1 cellular context compared by ENCODE assay signal in the genomic region with DNA sequence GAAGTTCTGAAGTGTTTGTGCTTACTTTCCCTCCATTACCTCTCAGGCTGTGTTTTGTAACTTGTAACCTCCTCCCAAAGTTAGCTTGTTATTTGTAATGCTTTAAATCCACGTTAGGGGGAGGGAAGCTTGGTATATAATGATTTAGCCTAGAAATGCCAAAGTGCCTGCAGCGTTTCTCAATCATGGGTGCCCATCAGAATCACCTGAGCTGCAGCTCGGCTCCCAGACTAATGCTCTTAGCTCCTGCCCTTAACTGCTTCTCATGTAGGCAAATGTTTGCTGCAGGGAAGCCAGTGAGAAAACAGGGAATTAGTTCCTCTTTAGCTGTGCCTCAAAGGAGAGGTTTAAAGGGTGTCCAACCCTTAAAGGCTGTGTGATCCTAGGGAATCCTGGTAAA.
TF ChIP-seq lines count a peak whose summit lies in the region.

No MANE protein-coding gene starts in this region.

TF ChIP-seq in GM23338, 12 proteins besides CTCF, POLR2A, EP300 and RAD21 (continued from another document):
- TF ChIP-seq, protein P1, sequence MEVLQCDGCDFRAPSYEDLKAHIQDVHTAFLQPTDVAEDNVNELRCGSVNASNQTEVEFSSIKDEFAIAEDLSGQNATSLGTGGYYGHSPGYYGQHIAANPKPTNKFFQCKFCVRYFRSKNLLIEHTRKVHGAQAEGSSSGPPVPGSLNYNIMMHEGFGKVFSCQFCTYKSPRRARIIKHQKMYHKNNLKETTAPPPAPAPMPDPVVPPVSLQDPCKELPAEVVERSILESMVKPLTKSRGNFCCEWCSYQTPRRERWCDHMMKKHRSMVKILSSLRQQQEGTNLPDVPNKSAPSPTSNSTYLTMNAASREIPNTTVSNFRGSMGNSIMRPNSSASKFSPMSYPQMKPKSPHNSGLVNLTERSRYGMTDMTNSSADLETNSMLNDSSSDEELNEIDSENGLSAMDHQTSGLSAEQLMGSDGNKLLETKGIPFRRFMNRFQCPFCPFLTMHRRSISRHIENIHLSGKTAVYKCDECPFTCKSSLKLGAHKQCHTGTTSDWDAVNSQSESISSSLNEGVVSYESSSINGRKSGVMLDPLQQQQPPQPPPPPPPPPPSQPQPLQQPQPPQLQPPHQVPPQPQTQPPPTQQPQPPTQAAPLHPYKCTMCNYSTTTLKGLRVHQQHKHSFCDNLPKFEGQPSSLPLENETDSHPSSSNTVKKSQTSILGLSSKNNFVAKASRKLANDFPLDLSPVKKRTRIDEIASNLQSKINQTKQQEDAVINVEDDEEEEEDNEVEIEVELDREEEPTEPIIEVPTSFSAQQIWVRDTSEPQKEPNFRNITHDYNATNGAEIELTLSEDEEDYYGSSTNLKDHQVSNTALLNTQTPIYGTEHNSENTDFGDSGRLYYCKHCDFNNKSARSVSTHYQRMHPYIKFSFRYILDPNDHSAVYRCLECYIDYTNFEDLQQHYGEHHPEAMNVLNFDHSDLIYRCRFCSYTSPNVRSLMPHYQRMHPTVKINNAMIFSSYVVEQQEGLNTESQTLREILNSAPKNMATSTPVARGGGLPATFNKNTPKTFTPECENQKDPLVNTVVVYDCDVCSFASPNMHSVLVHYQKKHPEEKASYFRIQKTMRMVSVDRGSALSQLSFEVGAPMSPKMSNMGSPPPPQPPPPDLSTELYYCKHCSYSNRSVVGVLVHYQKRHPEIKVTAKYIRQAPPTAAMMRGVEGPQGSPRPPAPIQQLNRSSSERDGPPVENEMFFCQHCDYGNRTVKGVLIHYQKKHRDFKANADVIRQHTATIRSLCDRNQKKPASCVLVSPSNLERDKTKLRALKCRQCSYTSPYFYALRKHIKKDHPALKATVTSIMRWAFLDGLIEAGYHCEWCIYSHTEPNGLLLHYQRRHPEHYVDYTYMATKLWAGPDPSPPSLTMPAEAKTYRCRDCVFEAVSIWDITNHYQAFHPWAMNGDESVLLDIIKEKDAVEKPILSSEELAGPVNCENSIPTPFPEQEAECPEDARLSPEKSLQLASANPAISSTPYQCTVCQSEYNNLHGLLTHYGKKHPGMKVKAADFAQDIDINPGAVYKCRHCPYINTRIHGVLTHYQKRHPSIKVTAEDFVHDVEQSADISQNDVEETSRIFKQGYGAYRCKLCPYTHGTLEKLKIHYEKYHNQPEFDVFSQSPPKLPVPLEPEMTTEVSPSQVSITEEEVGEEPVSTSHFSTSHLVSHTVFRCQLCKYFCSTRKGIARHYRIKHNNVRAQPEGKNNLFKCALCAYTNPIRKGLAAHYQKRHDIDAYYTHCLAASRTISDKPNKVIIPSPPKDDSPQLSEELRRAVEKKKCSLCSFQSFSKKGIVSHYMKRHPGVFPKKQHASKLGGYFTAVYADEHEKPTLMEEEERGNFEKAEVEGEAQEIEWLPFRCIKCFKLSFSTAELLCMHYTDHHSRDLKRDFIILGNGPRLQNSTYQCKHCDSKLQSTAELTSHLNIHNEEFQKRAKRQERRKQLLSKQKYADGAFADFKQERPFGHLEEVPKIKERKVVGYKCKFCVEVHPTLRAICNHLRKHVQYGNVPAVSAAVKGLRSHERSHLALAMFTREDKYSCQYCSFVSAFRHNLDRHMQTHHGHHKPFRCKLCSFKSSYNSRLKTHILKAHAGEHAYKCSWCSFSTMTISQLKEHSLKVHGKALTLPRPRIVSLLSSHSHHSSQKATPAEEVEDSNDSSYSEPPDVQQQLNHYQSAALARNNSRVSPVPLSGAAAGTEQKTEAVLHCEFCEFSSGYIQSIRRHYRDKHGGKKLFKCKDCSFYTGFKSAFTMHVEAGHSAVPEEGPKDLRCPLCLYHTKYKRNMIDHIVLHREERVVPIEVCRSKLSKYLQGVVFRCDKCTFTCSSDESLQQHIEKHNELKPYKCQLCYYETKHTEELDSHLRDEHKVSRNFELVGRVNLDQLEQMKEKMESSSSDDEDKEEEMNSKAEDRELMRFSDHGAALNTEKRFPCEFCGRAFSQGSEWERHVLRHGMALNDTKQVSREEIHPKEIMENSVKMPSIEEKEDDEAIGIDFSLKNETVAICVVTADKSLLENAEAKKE (CRISPR knock-in tag; IDR thresholded peaks at IDR 0.05), result no peak
- TF ChIP-seq ZNF331 (CRISPR knock-in tag; IDR thresholded peaks at IDR 0.05; ENCODE audit: low read depth), result no peak
- no peak for TF ChIP-seq EZH2phosphoT487 (IDR thresholded peaks at IDR 0.05; ENCODE audit: unreplicated experiment)
- TF ChIP-seq ZNF114 (CRISPR knock-in tag; IDR thresholded peaks at IDR 0.05), result no peak
- TF ChIP-seq NANOG (IDR thresholded peaks at IDR 0.05; ENCODE audit: borderline replicate concordance), result no peak
- TF ChIP-seq STAT1 (IDR thresholded peaks at IDR 0.05; ENCODE audit: unreplicated experiment), result no peak
- TF ChIP-seq, protein P2, sequence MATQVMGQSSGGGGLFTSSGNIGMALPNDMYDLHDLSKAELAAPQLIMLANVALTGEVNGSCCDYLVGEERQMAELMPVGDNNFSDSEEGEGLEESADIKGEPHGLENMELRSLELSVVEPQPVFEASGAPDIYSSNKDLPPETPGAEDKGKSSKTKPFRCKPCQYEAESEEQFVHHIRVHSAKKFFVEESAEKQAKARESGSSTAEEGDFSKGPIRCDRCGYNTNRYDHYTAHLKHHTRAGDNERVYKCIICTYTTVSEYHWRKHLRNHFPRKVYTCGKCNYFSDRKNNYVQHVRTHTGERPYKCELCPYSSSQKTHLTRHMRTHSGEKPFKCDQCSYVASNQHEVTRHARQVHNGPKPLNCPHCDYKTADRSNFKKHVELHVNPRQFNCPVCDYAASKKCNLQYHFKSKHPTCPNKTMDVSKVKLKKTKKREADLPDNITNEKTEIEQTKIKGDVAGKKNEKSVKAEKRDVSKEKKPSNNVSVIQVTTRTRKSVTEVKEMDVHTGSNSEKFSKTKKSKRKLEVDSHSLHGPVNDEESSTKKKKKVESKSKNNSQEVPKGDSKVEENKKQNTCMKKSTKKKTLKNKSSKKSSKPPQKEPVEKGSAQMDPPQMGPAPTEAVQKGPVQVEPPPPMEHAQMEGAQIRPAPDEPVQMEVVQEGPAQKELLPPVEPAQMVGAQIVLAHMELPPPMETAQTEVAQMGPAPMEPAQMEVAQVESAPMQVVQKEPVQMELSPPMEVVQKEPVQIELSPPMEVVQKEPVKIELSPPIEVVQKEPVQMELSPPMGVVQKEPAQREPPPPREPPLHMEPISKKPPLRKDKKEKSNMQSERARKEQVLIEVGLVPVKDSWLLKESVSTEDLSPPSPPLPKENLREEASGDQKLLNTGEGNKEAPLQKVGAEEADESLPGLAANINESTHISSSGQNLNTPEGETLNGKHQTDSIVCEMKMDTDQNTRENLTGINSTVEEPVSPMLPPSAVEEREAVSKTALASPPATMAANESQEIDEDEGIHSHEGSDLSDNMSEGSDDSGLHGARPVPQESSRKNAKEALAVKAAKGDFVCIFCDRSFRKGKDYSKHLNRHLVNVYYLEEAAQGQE (IDR thresholded peaks at IDR 0.05; ENCODE audit: unreplicated experiment), result no peak
